In the genomic region with DNA sequence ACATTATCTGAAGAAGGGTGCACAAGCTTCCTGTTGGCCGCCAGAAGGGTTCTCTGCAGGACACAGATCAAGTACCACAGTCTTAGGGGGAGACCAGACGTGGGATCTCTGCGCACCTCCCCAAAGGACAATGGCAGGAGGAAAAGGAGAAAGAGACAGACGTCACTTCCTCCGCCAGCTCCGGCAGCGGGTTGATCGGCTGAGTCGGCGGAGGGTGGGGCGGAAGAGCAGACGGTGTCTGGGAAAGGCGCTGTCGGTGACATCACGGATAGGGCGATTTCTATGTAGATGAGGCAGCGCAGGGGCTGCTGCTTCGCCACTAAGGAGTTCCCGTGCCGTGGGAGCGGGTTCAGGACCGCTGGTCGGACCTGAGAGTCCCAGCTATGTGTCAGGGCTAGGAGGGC, we compare ENCODE assay signal across 8 cellular contexts. TPM values are rescaled to one million over a fixed set of nuclear protein-coding genes. Genes with fewer than 3 reads are reported as not detected.
DNase-seq lines count a peak whose midpoint lies in the region; ATAC-seq and TF ChIP-seq lines count a peak whose summit lies in the region.
"Not testable (repeated sequence)": the region's sequence is repeated elsewhere in the genome, so short reads cannot be mapped to it uniquely, and the experiment has no call there.

No MANE protein-coding gene starts in this region.

- BruUV-seq in A673 (replicated peaks; lab: Mats Ljungman, UMichigan): not testable (repeated sequence)

- H3K27ac ChIP-seq in A673 (ENCODE audit: low read depth, low read length, poor library complexity, severe bottlenecking): not testable (repeated sequence)

- H3K4me1 ChIP-seq in A673 (ENCODE audit: insufficient read depth, low read length, poor library complexity, severe bottlenecking): not testable (repeated sequence)

- DNase-seq in A673 (ENCODE audit: low spot score) (peak; percentile 80), NCI-H82 treated with DMSO at 0.1 percent for 48 hours (lab: John Stamatoyannopoulos, UW; ENCODE audit: unreplicated experiment) (peak; percentile 66), cerebellar cortex (ENCODE audit: low spot score) (peak; percentile 85), left colon (peak; percentile 83 to 84)
- DNase-seq in activated CD4-positive, alpha-beta T cell treated with anti-CD3 and anti-CD28 coated beads, Interleukin-2, amount 50 U/mL, for 4 hours: peak; percentile 72 to 80
- DNase-seq in stimulated activated CD4-positive, alpha-beta T cell treated with anti-CD3 and anti-CD28 coated beads, Interleukin-12 subunit alpha, Interleukin-12 subunit beta, amount 100 ng/mL, for 24 hours (ENCODE audit: low read depth in 2 of 2): peak; percentile 59 to 67

- H3K36me3 ChIP-seq in A673 (ENCODE audit: insufficient read depth, low read length, poor library complexity, severe bottlenecking): not testable (repeated sequence)

- H3K4me3 ChIP-seq in A673 (ENCODE audit: low read depth, low read length, poor library complexity, severe bottlenecking): not testable (repeated sequence)

- POLR2A ChIA-PET in A673 (lab: Charles Lee; ENCODE audit: low non-redundant PET): interaction anchor here (0.7 kb wide), 2 partner anchors 134 to 140 kb away, joined by 5 to 8 read pairs; no protein-coding TSS in a partner anchor

- CTCF ChIA-PET in A673 (lab: Charles Lee): not testable (repeated sequence)

- intact Hi-C loops in A673 (cut with micrococcal nuclease; ENCODE audit: unreplicated experiment); left colon (cut with DNase I, micrococcal nuclease): not testable (repeated sequence)

- not testable (repeated sequence) for H3K27me3 ChIP-seq in A673 (replicated peaks; ENCODE audit: insufficient read depth, low read depth, low read length, poor library complexity)

- peak; percentile 54 for ATAC-seq in GM19455 (IDR thresholded peaks at IDR 0.05; ENCODE audit: unreplicated experiment)
- ATAC-seq in HG03521 (IDR thresholded peaks at IDR 0.05; ENCODE audit: unreplicated experiment): peak; percentile 50
- peak; percentile 91 for ATAC-seq in left colon

- not testable (repeated sequence) for TF ChIP-seq CTCF in A673 (conservative IDR thresholded peaks at IDR 0.05; ENCODE audit: low read depth, low read length)

- H3K9me3 ChIP-seq in A673 (ENCODE audit: low read depth, low read length, poor library complexity, severe bottlenecking): not testable (repeated sequence)

RNA-seq across cellular contexts. Expression of a gene that starts 38.6 kb away (rescaled TPM):
- total RNA-seq in A673 (2021) (not detected in 2 replicates), left colon (not detected)

RNA-seq across cellular contexts. Expression of a gene that starts 49.4 kb away (rescaled TPM):
- 33.9 and 37.0 TPM in 2 replicates for total RNA-seq in A673 (2021)
- total RNA-seq in left colon: 10 to 100 TPM; 17.8 to 20.1 TPM
